In the genomic region with DNA sequence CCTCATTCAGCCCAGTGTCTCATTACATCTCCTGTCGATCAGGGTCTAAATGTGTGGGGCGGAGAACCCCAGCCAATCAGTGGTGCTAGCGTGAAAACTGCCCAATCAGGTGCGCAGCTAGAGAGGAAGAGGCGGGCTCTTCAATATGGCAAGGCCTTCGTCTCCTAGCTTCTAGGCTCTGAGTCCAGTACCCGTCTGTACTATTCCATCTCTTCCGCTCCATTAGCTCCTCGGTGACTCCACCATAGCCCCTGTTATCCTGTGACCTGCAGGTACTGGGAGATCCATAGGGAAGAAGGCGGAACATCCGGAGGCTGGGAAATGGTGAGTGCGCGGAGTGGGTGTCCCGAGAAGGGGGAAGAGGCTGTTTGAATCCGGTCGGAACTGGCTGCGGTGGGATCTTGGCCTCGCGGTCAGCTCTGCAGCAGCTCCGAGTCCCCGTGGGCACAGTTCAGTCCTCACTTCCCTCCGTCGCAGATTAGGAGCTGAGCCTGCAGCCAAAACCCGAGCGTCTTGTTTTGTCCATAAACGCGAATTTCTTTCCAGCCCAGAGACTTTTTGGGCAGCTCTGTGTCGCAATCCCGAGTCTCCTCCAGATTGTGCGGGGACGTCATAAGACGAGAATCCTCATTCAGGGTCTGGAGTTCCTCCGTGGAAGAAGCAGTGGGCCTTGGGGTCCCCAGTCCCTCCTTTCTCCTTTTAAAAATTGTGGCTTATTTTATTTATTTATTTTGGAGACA, we compare ENCODE assay signal across 9 cellular contexts. TPM values are rescaled to one million over a fixed set of nuclear protein-coding genes. Genes with fewer than 3 reads are reported as not detected.
DNase-seq lines count a peak whose midpoint lies in the region; ATAC-seq and TF ChIP-seq lines count a peak whose summit lies in the region.
"Had no signal": no experiment of that assay in that cellular context is flagged by ENCODE, and none has a peak within 500 bp of the region (broad histone marks: within the 10 kb centered on the region; RNA-seq: fewer than 3 reads in every experiment).

A gene (plus strand): TSS at position 134 of the 740 bp plus-strand sequence. CDS start 188 bp downstream, at position 322.

- H3K4me1 ChIP-seq in upper lobe of right lung (no peaks in the 10 kb centered on the region), BE2C (no peaks in the 10 kb centered on the region)

- TF ChIP-seq CTCF in upper lobe of right lung (IDR thresholded peaks at IDR 0.05) (no peak), BE2C (IDR thresholded peaks at IDR 0.05; ENCODE audit: low read depth, low read length) (no peak)

- peak within 1 kb of the TSS in 4 of 6 donors; percentile 18 to 95 (median 80) for H3K27ac Mint-ChIP-seq in naive B cell

- intact Hi-C loops in upper lobe of right lung (cut with DNase I), result no loop called here

- ATAC-seq in naive B cell (ENCODE audit: low read depth in 2 of 2), result peak; percentile 95 to 97
- ATAC-seq in upper lobe of right lung, result peak; percentile 97
- ATAC-seq in HG03378 (IDR thresholded peaks at IDR 0.05; ENCODE audit: unreplicated experiment), result no peak
- ATAC-seq in HG03565 (IDR thresholded peaks at IDR 0.05; ENCODE audit: unreplicated experiment), result no peak

- no peaks in the 10 kb centered on the region for H3K27me3 Mint-ChIP-seq in naive B cell

- peak within 1 kb of the TSS; percentile 90 to 98 (median 94) for H3K4me3 Mint-ChIP-seq in naive B cell

- H3K27me3 ChIP-seq in upper lobe of right lung (no peaks in the 10 kb centered on the region), BE2C (no peaks in the 10 kb centered on the region)

- DNase-seq in activated gamma-delta T cell treated with Interleukin-2 at 50 U/mL for 16 hours (peak; percentile 16), activated gamma-delta T cell (lab: John Stamatoyannopoulos, UW) (no peak), naive B cell (peak; percentile 64), upper lobe of right lung (peak; percentile 79), BE2C (no peak)

- peaks cover 12 to 19% (median 16%) of the 10 kb centered on the region in 3 donors for H3K4me1 Mint-ChIP-seq in naive B cell

- H3K36me3 ChIP-seq in upper lobe of right lung (no peaks in the 10 kb centered on the region), BE2C (no peaks in the 10 kb centered on the region)

- H3K9me3 Mint-ChIP-seq in naive B cell, result peaks cover 15 to 56% (median 35%) of the 10 kb centered on the region in 7 donors

- no peaks in the 10 kb centered on the region for H3K9me3 ChIP-seq in upper lobe of right lung
- no peaks in the 10 kb centered on the region for H3K9me3 ChIP-seq in BE2C

- H3K4me3 ChIP-seq in upper lobe of right lung (peak within 1 kb of the TSS; percentile 51), BE2C (ENCODE audit: low read depth, low read length) (no peak within 1 kb of the TSS)

- H3K27ac ChIP-seq in cingulate gyrus (ENCODE audit: low read depth, low read length) (peak within 1 kb of the TSS; percentile 78), upper lobe of right lung (peak within 1 kb of the TSS; percentile 80)

- peaks cover 0 to 29% of the 10 kb centered on the region in 2 donors for H3K36me3 Mint-ChIP-seq in naive B cell

RNA-seq across cellular contexts. Expression of the gene that starts here (rescaled TPM):
- 1 to 10 TPM in 3 of 6 donors, under 1 TPM in 2, not detected in 1; 0.49 to 2.1 (median 1.1) TPM for polyA plus RNA-seq in naive B cell (ENCODE audit: low read depth in 6 of 6)
- 5.5 TPM for total RNA-seq in upper lobe of right lung
- polyA plus RNA-seq in BE2C (2012; ENCODE audit: insufficient read depth, insufficient read length, low read depth), result 0.80 TPM
- polyA plus RNA-seq: neural cell had no signal

Comparison
In these comparisons a context has a peak if more than half of its experiments do, and no peak if none do; other contexts are left out.
1. DNase-seq: peak in activated gamma-delta T cell treated with Interleukin-2 at 50 U/mL for 16 hours (single experiment), naive B cell (single experiment) and upper lobe of right lung (single experiment); none in activated gamma-delta T cell (single experiment) and BE2C (single experiment).
2. ATAC-seq: peak in naive B cell (2 of 2) and upper lobe of right lung (single experiment); none in HG03378 (single experiment) and HG03565 (single experiment).